8 cellular contexts compared by ENCODE assay signal in genomic region chr22:30396871-30397655, GRCh38. TPM values are rescaled to one million over a fixed set of nuclear protein-coding genes. Genes with fewer than 3 reads are reported as not detected.
DNase-seq lines count a peak whose midpoint lies in the region; ATAC-seq and TF ChIP-seq lines count a peak whose summit lies in the region.

TSS of gene SEC14L2 (plus strand) at chr22:30397018. CDS start at chr22:30397117, 99 bp downstream.

- DNase-seq in GM13976 (ENCODE audit: low spot score) (peak; percentile 56), NCI-H510A treated with DMSO at 0.1 percent for 48 hours (lab: John Stamatoyannopoulos, UW) (peak; percentile 26), activated T-cell treated with anti-CD3 and anti-CD28 coated beads for 1 hour (ENCODE audit: low read depth) (peak; percentile 39), mesenteric fat pad (ENCODE audit: low spot score) (peak; percentile 93)
- DNase-seq in stimulated activated CD8-positive, alpha-beta memory T cell treated with anti-CD3 and anti-CD28 coated beads, Interleukin-12 subunit alpha, Interleukin-12 subunit beta, amount 100 ng/mL, for 4 hours (ENCODE audit: low read depth): peak; percentile 24

- in situ Hi-C loops in GM13976 (cut with MboI; ENCODE audit: low sequenced_read_pairs, unreplicated experiment) (loop anchor here (10.0 kb wide), 1 partner anchor 88 kb away; no protein-coding TSS in a partner anchor), endometrial microvascular endothelial cells (cut with HindIII; ENCODE audit: inconsistent ontology term, low pct_unique_long_range_greater_than_20kb, low sequenced_read_pairs) (no loop called here)

- TF ChIP-seq CTCF in GM13976 (IDR thresholded peaks at IDR 0.05; ENCODE audit: borderline replicate concordance, control extremely low read depth, extremely low read depth, insufficient read depth, missing control alignments): no peak

- ATAC-seq in GM19395 (IDR thresholded peaks at IDR 0.05; ENCODE audit: unreplicated experiment) (no peak), HG03342 (IDR thresholded peaks at IDR 0.05; ENCODE audit: unreplicated experiment) (no peak)

RNA-seq across cellular contexts. Expression of gene SEC14L2, which starts in this region (rescaled TPM):
- 48.2 TPM for total RNA-seq in endometrial microvascular endothelial cells (ENCODE audit: inconsistent ontology term)
- 3.4 TPM for total RNA-seq in mesenteric fat pad

Comparison
In these comparisons a context has a peak if more than half of its experiments do, and no peak if none do; other contexts are left out.
1. RNA of gene SEC14L2 (total RNA-seq): 48.2 TPM in endometrial microvascular endothelial cells (single experiment); 3.4 TPM in mesenteric fat pad (single experiment); every median in the first group is over 10 times any median in the second.
2. DNase-seq: peak in every context shown above with its lines; median percentile 93 in mesenteric fat pad; 56 in GM13976; 39 in activated T-cell treated with anti-CD3 and anti-CD28 coated beads for 1 hour; 26 in NCI-H510A treated with DMSO at 0.1 percent for 48 hours; 24 in stimulated activated CD8-positive, alpha-beta memory T cell treated with anti-CD3 and anti-CD28 coated beads, Interleukin-12 subunit alpha, Interleukin-12 subunit beta, amount 100 ng/mL, for 4 hours.